ENCODE assay signal across 9 cellular contexts in the genomic region with DNA sequence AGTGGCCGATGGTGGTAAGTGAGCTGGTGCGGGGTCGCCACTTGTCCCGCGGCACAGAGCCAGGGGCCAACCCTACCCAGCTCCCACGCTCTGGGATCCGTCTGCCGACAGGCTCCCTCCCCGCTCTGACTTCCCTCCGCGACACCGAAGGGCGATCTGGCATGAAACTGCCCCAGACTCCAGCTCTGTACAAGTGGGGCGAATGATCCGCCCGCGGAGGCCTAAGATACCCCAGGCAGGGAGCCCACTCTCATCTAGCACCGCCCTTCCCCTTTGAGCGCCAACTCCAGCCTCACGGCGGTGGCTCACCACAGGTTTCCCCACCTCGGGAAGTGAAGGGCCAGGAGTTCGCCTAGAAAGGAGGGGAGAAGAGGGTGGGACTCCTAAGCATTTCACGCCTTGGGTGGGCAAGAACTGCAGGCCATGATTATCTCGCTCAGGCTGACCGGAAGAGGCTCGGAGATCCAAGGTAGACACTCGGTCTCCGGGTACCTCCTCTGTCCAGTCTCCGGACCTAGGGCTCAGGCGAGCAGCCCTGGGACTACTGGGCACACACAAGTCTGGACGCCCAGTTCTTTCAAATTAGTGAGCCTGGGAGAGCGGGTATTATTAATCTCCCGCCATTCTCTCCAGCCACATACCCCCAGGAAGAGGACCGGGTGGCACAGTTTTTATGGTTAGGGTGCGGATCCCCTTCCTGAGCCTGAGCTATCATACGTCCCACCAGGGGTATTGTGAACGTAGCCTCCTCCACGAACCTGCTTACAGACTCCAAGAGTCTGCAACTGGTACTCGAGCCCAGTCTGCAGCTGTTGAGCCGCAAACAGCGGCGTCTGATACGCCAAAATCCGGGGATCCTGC. TPM values are rescaled to one million over a fixed set of nuclear protein-coding genes. Genes with fewer than 3 reads are reported as not detected.
DNase-seq lines count a peak whose midpoint lies in the region; ATAC-seq and TF ChIP-seq lines count a peak whose summit lies in the region.
"Had no signal": no experiment of that assay in that cellular context is flagged by ENCODE, and none has a peak within 500 bp of the region (broad histone marks: within the 10 kb centered on the region; RNA-seq: fewer than 3 reads in every experiment).

No MANE protein-coding gene starts in this region.

- H3K4me1 Mint-ChIP-seq in naive B cell, result peaks cover 46 to 48% (median 47%) of the 10 kb centered on the region in 3 donors

- no peak for TF ChIP-seq POLR2A in body of pancreas (IDR thresholded peaks at IDR 0.05)

- H3K27me3 Mint-ChIP-seq in naive B cell, result peaks cover 58 to 82% (median 78%) of the 10 kb centered on the region in 3 donors

- H3K9ac ChIP-seq in HUES48 (ENCODE audit: low read depth, low read length), result no peak overlapping the region

- H3K27ac ChIP-seq in HUES48 (ENCODE audit: low read depth, low read length) (no peak overlapping the region), body of pancreas (no peak overlapping the region)
- H3K27ac ChIP-seq: VCaP had no signal

- H3K9me3 ChIP-seq in HUES48 (ENCODE audit: control insufficient read depth, insufficient read depth, low read length) (no peaks in the 10 kb centered on the region), body of pancreas (no peaks in the 10 kb centered on the region)

- H3K4me1 ChIP-seq in HUES48 (ENCODE audit: control insufficient read depth, insufficient read depth, low read length) (peaks cover 26% of the 10 kb centered on the region), body of pancreas (peaks cover 43% of the 10 kb centered on the region)

- H3K27me3 ChIP-seq in HUES48 (ENCODE audit: control insufficient read depth, insufficient read depth, low read length) (peaks cover 99% of the 10 kb centered on the region), body of pancreas (peaks cover 0 to 43% of the 10 kb centered on the region in 2 donors)

- peaks cover 0 to 15% of the 10 kb centered on the region in 2 donors for H3K36me3 Mint-ChIP-seq in naive B cell

- TF ChIP-seq CTCF in AG09309 (IDR thresholded peaks at IDR 0.05; ENCODE audit: control insufficient read depth, insufficient read depth, low read depth, low read length, missing control alignments), result no peak
- no peak for TF ChIP-seq CTCF in body of pancreas (IDR thresholded peaks at IDR 0.05)

- ATAC-seq in body of pancreas (peak; percentile 3), naive B cell (ENCODE audit: low read depth in 2 of 2) (no peak), HG02981 (IDR thresholded peaks at IDR 0.05; ENCODE audit: unreplicated experiment) (no peak)

- intact Hi-C loops in body of pancreas (cut with DNase I), result no loop called here

- peak overlapping the region; percentile 14 for H3K4me3 ChIP-seq in AG09309 (ENCODE audit: control insufficient read depth, low read depth, low read length)
- H3K4me3 ChIP-seq in HUES48 (ENCODE audit: low read depth, low read length), result peak overlapping the region; percentile 59
- no peak overlapping the region for H3K4me3 ChIP-seq in body of pancreas

- H3K9me3 Mint-ChIP-seq in naive B cell, result no peaks in the 10 kb centered on the region

- H3K36me3 ChIP-seq in HUES48 (ENCODE audit: control insufficient read depth, insufficient read depth, low read length) (no peaks in the 10 kb centered on the region), body of pancreas (replicated peaks in 1 of 2; ENCODE audit: insufficient read depth in 1 of 2, low read depth in 2 of 2) (no peaks in the 10 kb centered on the region)

- peak overlapping the region in 5 of 6 donors; percentile 35 to 90 (median 69) for H3K27ac Mint-ChIP-seq in naive B cell

- peak overlapping the region; percentile 84 to 94 (median 92) for H3K4me3 Mint-ChIP-seq in naive B cell

- WGBS in body of pancreas, 2 donors, result 4 to 5% methylated on average over 15 to 45 of the region's 45 CpGs

- DNase-seq in AG09309 (ENCODE audit: low read depth) (no peak), body of pancreas (no peak), naive B cell (no peak), activated gamma-delta T cell treated with Interleukin-2 at 50 U/mL for 16 hours (no peak), COLO829 (ENCODE audit: low spot score) (no peak), globus pallidus (ENCODE audit: low spot score) (no peak)

RNA-seq across cellular contexts. Expression of gene WNT1, which starts 0.8 kb away (rescaled TPM):
- not detected for total RNA-seq in body of pancreas
- polyA plus RNA-seq in naive B cell (ENCODE audit: low read depth in 6 of 6), result under 1 TPM in 1 of 6 donors, not detected in 5; 0.23 TPM

RNA-seq across cellular contexts. Expression of gene WNT10B, which starts 7.4 kb away (rescaled TPM):
- 1 to 10 TPM in 1 of 2 donors, not detected in 1; 1.3 TPM for total RNA-seq in body of pancreas
- not detected for polyA plus RNA-seq in naive B cell (ENCODE audit: low read depth in 6 of 6)

RNA-seq across cellular contexts. Expression of gene DDN, which starts 20.2 kb away (rescaled TPM):
- under 1 TPM in 1 of 2 donors, not detected in 1; 0.66 TPM for total RNA-seq in body of pancreas
- under 1 TPM in 5 of 6 donors, not detected in 1; 0.12 to 0.52 (median 0.20) TPM for polyA plus RNA-seq in naive B cell (ENCODE audit: low read depth in 6 of 6)

RNA-seq across cellular contexts. Expression of gene ARF3, which starts 21.7 kb away (rescaled TPM):
- total RNA-seq in body of pancreas, result 10 to 100 TPM; 22.3 to 24.1 TPM
- 10 to 100 TPM; 21.7 to 40.3 (median 25.8) TPM for polyA plus RNA-seq in naive B cell (ENCODE audit: low read depth in 6 of 6)

RNA-seq across cellular contexts. Expression of gene PRKAG1, which starts 39.6 kb away (rescaled TPM):
- 10 to 100 TPM; 25.4 to 26.4 TPM for total RNA-seq in body of pancreas
- polyA plus RNA-seq in naive B cell (ENCODE audit: low read depth in 6 of 6), result 10 to 100 TPM; 36.2 to 76.2 (median 52.1) TPM

Comparison
In these comparisons a context has a peak if more than half of its experiments do, and no peak if none do; other contexts are left out.
1. H3K4me3 ChIP-seq: peak in AG09309 (single experiment) and HUES48 (single experiment); none in body of pancreas (0 of 2).